10 cellular contexts compared by ENCODE assay signal in genomic region chr6:52881662-52881995, GRCh38. TPM values are rescaled to one million over a fixed set of nuclear protein-coding genes. Genes with fewer than 3 reads are reported as not detected.
DNase-seq lines count a peak whose midpoint lies in the region; ATAC-seq, FAIRE-seq and TF ChIP-seq lines count a peak whose summit lies in the region.
"Had no signal": no experiment of that assay in that cellular context is flagged by ENCODE, and none has a peak within 500 bp of the region (broad histone marks: within the 10 kb centered on the region; RNA-seq: fewer than 3 reads in every experiment).

No MANE protein-coding gene starts in this region.

- H3K4me3 ChIP-seq in heart right ventricle (peak overlapping the region; percentile 19 to 63 (median 55)), bronchial epithelial cell (ENCODE audit: low read depth, low read length) (peak overlapping the region; percentile 38), muscle layer of duodenum (ENCODE audit: low read depth in 1 of 2, low read length in 2 of 2) (peak overlapping the region; percentile 60 to 75)
- H3K4me3 ChIP-seq: BLaER1 treated with 17β-estradiol and CSF1 and Interleukin-3, amounts not matched to agents 10 nM and 100 nM had no signal

- DNase-seq in heart right ventricle (no peak), left ventricle myocardium superior (no peak), bronchial epithelial cell (ENCODE audit: low read depth) (no peak), urothelium cell line (ENCODE audit: low spot score) (peak; percentile 35), NCI-H748 (lab: John Stamatoyannopoulos, UW; ENCODE audit: unreplicated experiment) (no peak), hypothalamus (lab: John Stamatoyannopoulos, UW) (no peak)

- H3K27me3 ChIP-seq in heart right ventricle (no peaks in the 10 kb centered on the region), bronchial epithelial cell (ENCODE audit: control insufficient read depth, insufficient read depth, low read length) (no peaks in the 10 kb centered on the region), muscle layer of duodenum (ENCODE audit: low read depth, low read length) (no peaks in the 10 kb centered on the region)

- no peak overlapping the region for H3K27ac ChIP-seq in heart right ventricle
- H3K27ac ChIP-seq in muscle layer of duodenum (ENCODE audit: low read length): no peak overlapping the region
- H3K27ac ChIP-seq: BLaER1 treated with 17β-estradiol and CSF1 and Interleukin-3, amounts not matched to agents 10 nM and 100 nM had no signal

- intact Hi-C loops in heart right ventricle (cut with DNase I) (loop anchor here in 2 of 10 donors (5.0 to 10.0 kb wide), 2 partner anchors 113 to 116 kb away; partner anchors contain the start of gene GSTA4 (in 2 of the 2)), left ventricle myocardium superior (cut with micrococcal nuclease) (loop anchor here (10.0 kb wide), 1 partner anchor 173 kb away; no protein-coding TSS in a partner anchor)

- ATAC-seq in heart right ventricle (peak in 5 of 8 donors; percentile 5 to 48 (median 10)), left ventricle myocardium superior (no peak), HG03342 (IDR thresholded peaks at IDR 0.05; ENCODE audit: unreplicated experiment) (no peak)

- H3K36me3 ChIP-seq in heart right ventricle: no peaks in the 10 kb centered on the region
- H3K36me3 ChIP-seq in bronchial epithelial cell (ENCODE audit: control insufficient read depth, insufficient read depth, low read length): no peaks in the 10 kb centered on the region
- H3K36me3 ChIP-seq in muscle layer of duodenum (ENCODE audit: control insufficient read depth in 1 of 2, insufficient read depth in 2 of 2, low read length in 2 of 2): no peaks in the 10 kb centered on the region
- H3K36me3 ChIP-seq: BLaER1 treated with 17β-estradiol and CSF1 and Interleukin-3, amounts not matched to agents 10 nM and 100 nM had no signal

- no peak for FAIRE-seq in bronchial epithelial cell (lab: Jason Lieb, UNC)
- no peak for FAIRE-seq in urothelium cell line (lab: Jason Lieb, UNC)

- H3K9me3 ChIP-seq in heart right ventricle (no peaks in the 10 kb centered on the region), muscle layer of duodenum (ENCODE audit: control insufficient read depth in 1 of 2, low read length in 2 of 2) (no peaks in the 10 kb centered on the region)
- H3K9me3 ChIP-seq: BLaER1 treated with 17β-estradiol and CSF1 and Interleukin-3, amounts not matched to agents 10 nM and 100 nM had no signal

- H3K4me1 ChIP-seq in heart right ventricle (peaks cover 0 to 14% (median 0%) of the 10 kb centered on the region in 9 donors), muscle layer of duodenum (ENCODE audit: control insufficient read depth in 1 of 2, insufficient read depth in 2 of 2, low read length in 2 of 2) (no peaks in the 10 kb centered on the region)

- TF ChIP-seq CTCF in heart right ventricle (IDR thresholded peaks at IDR 0.05) (no peak), bronchial epithelial cell (IDR thresholded peaks at IDR 0.05; ENCODE audit: insufficient read depth, low read length, severe bottlenecking) (no peak)

- 50 to 62% methylated on average over 4 of the region's 4 CpGs for WGBS in heart right ventricle, 2 donors

RNA-seq across cellular contexts. Expression of gene GSTA3, which starts 27.9 kb away (rescaled TPM):
- total RNA-seq in heart right ventricle: not detected
- polyA plus RNA-seq in heart right ventricle: not detected
- total RNA-seq in left ventricle myocardium superior: not detected
- not detected in 2 replicates for total RNA-seq in bronchial epithelial cell
- total RNA-seq: ureter had no signal

RNA-seq across cellular contexts. Expression of gene GSTA5, which starts 41.0 kb away (rescaled TPM):
- not detected for total RNA-seq in heart right ventricle
- not detected for polyA plus RNA-seq in heart right ventricle
- total RNA-seq in left ventricle myocardium superior: not detected
- total RNA-seq in bronchial epithelial cell: not detected in 2 replicates
- total RNA-seq: ureter had no signal

Comparison
In these comparisons a context has a peak if more than half of its experiments do, and no peak if none do; other contexts are left out.
1. ATAC-seq: peak in heart right ventricle (5 of 8); none in left ventricle myocardium superior (single experiment) and HG03342 (single experiment).
2. Peak in every context shown above with its lines, with median percentiles within 50 percentile points of each other: H3K4me3 ChIP-seq.